2 cellular contexts compared by ENCODE assay signal in the genomic region with DNA sequence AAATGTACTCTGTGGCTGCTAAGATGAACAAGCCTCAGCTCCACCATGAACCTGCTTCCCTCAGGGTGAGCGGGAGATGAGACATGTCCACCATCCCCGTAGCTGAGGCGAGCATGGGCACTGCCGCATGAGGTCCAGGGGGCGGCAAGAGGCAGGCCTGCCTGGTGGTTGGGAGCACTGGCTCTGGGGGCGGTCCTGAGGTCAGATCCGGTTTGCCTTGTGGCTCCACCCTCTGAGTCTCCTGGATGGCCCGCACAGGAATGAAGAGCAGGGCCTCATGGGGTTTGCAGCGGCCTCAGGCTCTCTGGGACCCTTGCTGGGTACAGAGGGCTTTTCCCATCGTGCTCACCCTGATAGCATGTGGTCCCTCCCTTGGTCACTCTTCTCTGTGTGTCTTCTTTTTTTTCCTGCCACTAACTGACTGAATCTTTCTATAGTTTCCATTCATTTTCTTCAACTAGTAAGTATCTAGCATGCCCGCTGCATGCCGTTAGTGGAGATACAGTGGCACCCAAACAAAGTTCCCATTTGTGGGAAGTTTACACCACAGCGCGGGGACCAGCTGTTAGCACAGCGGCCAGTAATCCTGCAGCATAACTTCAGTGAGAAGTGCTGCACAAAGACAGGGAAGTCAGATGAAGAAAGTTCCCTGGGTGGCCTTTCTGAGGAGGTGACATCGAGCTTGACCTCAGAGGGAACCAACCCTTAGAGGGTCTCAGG.
TF ChIP-seq lines count a peak whose summit lies in the region.

No MANE protein-coding gene starts in this region.

TF ChIP-seq in IMR-90, 13 proteins besides CTCF, POLR2A, EP300 and RAD21:
- TF ChIP-seq SMC3 (IDR thresholded peaks at IDR 0.05; ENCODE audit: low read depth, low read length) = no peak
- no peak for TF ChIP-seq MXI1 (IDR thresholded peaks at IDR 0.05; ENCODE audit: borderline replicate concordance, low read depth, low read length)
- TF ChIP-seq RCOR1 (IDR thresholded peaks at IDR 0.05; ENCODE audit: insufficient replicate concordance, low read length) = no peak
- no peak for TF ChIP-seq MAZ (IDR thresholded peaks at IDR 0.05; ENCODE audit: borderline replicate concordance, low read depth, low read length)
- TF ChIP-seq FOS (IDR thresholded peaks at IDR 0.05; ENCODE audit: low read depth, low read length) = no peak
- no peak for TF ChIP-seq CEBPB (IDR thresholded peaks at IDR 0.05; ENCODE audit: low read depth, low read length)
- no peak for TF ChIP-seq CHD1 (IDR thresholded peaks at IDR 0.05; ENCODE audit: low read depth, low read length)
- no peak for TF ChIP-seq BHLHE40 (IDR thresholded peaks at IDR 0.05; ENCODE audit: low read depth, low read length)
- no peak for TF ChIP-seq RFX5 (IDR thresholded peaks at IDR 0.05; ENCODE audit: low read depth, low read length)
- TF ChIP-seq NFE2L2 (IDR thresholded peaks at IDR 0.05; ENCODE audit: low read depth, low read length) = no peak
- TF ChIP-seq MAFK (IDR thresholded peaks at IDR 0.05; ENCODE audit: low read depth, low read length) = no peak
- TF ChIP-seq, protein P1, sequence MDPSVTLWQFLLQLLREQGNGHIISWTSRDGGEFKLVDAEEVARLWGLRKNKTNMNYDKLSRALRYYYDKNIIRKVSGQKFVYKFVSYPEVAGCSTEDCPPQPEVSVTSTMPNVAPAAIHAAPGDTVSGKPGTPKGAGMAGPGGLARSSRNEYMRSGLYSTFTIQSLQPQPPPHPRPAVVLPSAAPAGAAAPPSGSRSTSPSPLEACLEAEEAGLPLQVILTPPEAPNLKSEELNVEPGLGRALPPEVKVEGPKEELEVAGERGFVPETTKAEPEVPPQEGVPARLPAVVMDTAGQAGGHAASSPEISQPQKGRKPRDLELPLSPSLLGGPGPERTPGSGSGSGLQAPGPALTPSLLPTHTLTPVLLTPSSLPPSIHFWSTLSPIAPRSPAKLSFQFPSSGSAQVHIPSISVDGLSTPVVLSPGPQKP (IDR thresholded peaks at IDR 0.05; ENCODE audit: borderline replicate concordance, low read depth, low read length) = no peak

TF ChIP-seq in liver, 16 proteins besides CTCF, POLR2A, EP300 and RAD21:
- no peak for TF ChIP-seq YY1 (IDR thresholded peaks at IDR 0.05)
- no peak for TF ChIP-seq GABPA (IDR thresholded peaks at IDR 0.05 in 1 of 2, conservative IDR thresholded peaks at IDR 0.05 in 1 of 2)
- TF ChIP-seq EGR1 (IDR thresholded peaks at IDR 0.05; ENCODE audit: low read depth in 2 of 2) = no peak
- TF ChIP-seq RXRA (IDR thresholded peaks at IDR 0.05) = no peak
- no peak for TF ChIP-seq FOXA2 (IDR thresholded peaks at IDR 0.05)
- TF ChIP-seq, protein P2, sequence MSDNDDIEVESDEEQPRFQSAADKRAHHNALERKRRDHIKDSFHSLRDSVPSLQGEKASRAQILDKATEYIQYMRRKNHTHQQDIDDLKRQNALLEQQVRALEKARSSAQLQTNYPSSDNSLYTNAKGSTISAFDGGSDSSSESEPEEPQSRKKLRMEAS (IDR thresholded peaks at IDR 0.05) = no peak
- TF ChIP-seq JUND (IDR thresholded peaks at IDR 0.05) = no peak
- TF ChIP-seq SP1 (IDR thresholded peaks at IDR 0.05) = no peak
- TF ChIP-seq HNF4A (conservative IDR thresholded peaks at IDR 0.05) = no peak
- no peak for TF ChIP-seq HNF4G (IDR thresholded peaks at IDR 0.05)
- no peak for TF ChIP-seq TAF1 (conservative IDR thresholded peaks at IDR 0.05)
- TF ChIP-seq FOXA1 (IDR thresholded peaks at IDR 0.05) = no peak
